In the genomic region with DNA sequence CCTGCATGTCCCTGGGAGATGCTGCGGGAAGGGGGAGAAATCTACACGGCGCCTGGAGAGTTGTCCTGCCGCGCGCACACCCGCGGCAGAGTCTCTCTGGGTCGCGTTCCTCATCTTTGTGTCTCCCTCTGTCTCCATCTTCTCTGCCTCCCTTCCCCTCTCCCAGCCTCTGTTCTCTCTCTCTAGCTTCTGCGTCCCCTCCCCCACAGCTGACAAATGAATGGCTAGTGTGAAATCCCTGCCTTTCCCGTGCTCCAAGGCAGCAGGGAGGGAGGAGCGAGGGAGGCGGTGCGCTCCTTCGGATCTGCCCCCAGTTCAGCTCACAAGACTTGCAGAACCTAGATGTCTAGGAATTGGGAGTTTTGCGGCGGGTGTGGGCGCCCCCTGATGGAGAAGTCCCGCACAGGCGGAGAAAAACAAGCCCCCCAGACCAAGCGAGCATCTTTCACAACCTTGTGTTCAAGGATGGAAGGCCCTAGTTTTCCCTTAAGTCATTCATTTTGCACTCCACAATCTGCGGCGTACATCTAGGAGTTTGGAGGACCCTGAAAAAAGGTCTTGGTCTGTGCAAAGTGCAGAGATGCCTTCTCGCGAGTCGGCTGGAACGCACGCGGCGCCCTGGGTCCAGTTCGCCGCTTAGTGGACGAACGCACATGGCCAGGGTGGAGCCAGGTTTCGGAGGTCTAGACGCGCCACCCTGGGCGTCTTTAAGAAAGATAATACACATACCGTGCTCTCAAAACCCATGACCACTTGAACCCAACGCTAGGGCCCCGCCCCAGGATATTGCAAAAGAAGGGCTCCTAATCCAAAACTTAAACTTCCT, we compare ENCODE assay signal across 8 cellular contexts. TPM values are rescaled to one million over a fixed set of nuclear protein-coding genes. Genes with fewer than 3 reads are reported as not detected.
DNase-seq lines count a peak whose midpoint lies in the region; ATAC-seq lines count a peak whose summit lies in the region.

No MANE protein-coding gene starts in this region.

- POLR2A ChIA-PET in activated CD4-positive, alpha-beta memory T cell treated with anti-CD3 and anti-CD28 coated beads, Interleukin-2, amount 10 ng/mL, durations not matched to agents 7 days and 5 days (lab: Charles Lee): no interaction called here

- H3K9me3 Mint-ChIP-seq in activated CD4-positive, alpha-beta memory T cell treated with anti-CD3 and anti-CD28 coated beads, Interleukin-2, amount 10 ng/mL, durations not matched to agents 7 days and 5 days: no peaks in the 10 kb centered on the region
- H3K9me3 Mint-ChIP-seq in stimulated activated naive B cell treated with anti-CD40 and anti-IgM and Interleukin-4, amounts not matched to agents 10 μg/mL and 1 μg/mL and 100 μg/mL, for 72 hours: no peaks in the 10 kb centered on the region

- DNase-seq in C1 segment of cervical spinal cord (lab: John Stamatoyannopoulos, UW) (peak in 13 of 14 donors; percentile 34 to 90 (median 80)), NCI-H460 (ENCODE audit: extremely low read depth, low read depth) (peak; percentile 67), epithelial cell of prostate (ENCODE audit: low read depth, low spot score) (peak; percentile 82), mesenteric fat pad (ENCODE audit: low spot score) (peak; percentile 91)
- DNase-seq in activated CD4-positive, alpha-beta memory T cell treated with anti-CD3 and anti-CD28 coated beads, Interleukin-2, amount 10 ng/mL, durations not matched to agents 7 days and 5 days: peak; percentile 64
- peak; percentile 54 for DNase-seq in stimulated activated naive B cell treated with anti-CD40 and anti-IgM and Interleukin-4, amounts not matched to agents 10 μg/mL and 1 μg/mL and 100 μg/mL, for 72 hours

- H3K27ac Mint-ChIP-seq in activated CD4-positive, alpha-beta memory T cell treated with anti-CD3 and anti-CD28 coated beads, Interleukin-2, amount 10 ng/mL, durations not matched to agents 7 days and 5 days: no peak overlapping the region
- H3K27ac Mint-ChIP-seq in stimulated activated naive B cell treated with anti-CD40 and anti-IgM and Interleukin-4, amounts not matched to agents 10 μg/mL and 1 μg/mL and 100 μg/mL, for 72 hours: peak overlapping the region; percentile 10

- peak overlapping the region; percentile 91 for H3K27ac ChIP-seq in epithelial cell of prostate

- peaks cover 37% of the 10 kb centered on the region for H3K4me1 Mint-ChIP-seq in activated CD4-positive, alpha-beta memory T cell treated with anti-CD3 and anti-CD28 coated beads, Interleukin-2, amount 10 ng/mL, durations not matched to agents 7 days and 5 days
- H3K4me1 Mint-ChIP-seq in stimulated activated naive B cell treated with anti-CD40 and anti-IgM and Interleukin-4, amounts not matched to agents 10 μg/mL and 1 μg/mL and 100 μg/mL, for 72 hours: peaks cover 13 to 37% of the 10 kb centered on the region in 2 donors

- peaks cover 78% of the 10 kb centered on the region for H3K27me3 Mint-ChIP-seq in activated CD4-positive, alpha-beta memory T cell treated with anti-CD3 and anti-CD28 coated beads, Interleukin-2, amount 10 ng/mL, durations not matched to agents 7 days and 5 days
- H3K27me3 Mint-ChIP-seq in stimulated activated naive B cell treated with anti-CD40 and anti-IgM and Interleukin-4, amounts not matched to agents 10 μg/mL and 1 μg/mL and 100 μg/mL, for 72 hours: peaks cover 58 to 60% of the 10 kb centered on the region in 2 donors

- H3K4me3 Mint-ChIP-seq in activated CD4-positive, alpha-beta memory T cell treated with anti-CD3 and anti-CD28 coated beads, Interleukin-2, amount 10 ng/mL, durations not matched to agents 7 days and 5 days: peak overlapping the region; percentile 75
- H3K4me3 Mint-ChIP-seq in stimulated activated naive B cell treated with anti-CD40 and anti-IgM and Interleukin-4, amounts not matched to agents 10 μg/mL and 1 μg/mL and 100 μg/mL, for 72 hours: peak overlapping the region; percentile 83 to 85

- peak; percentile 49 for ATAC-seq in GM19025 (IDR thresholded peaks at IDR 0.05; ENCODE audit: low read depth, unreplicated experiment)
- ATAC-seq in HG03139 (IDR thresholded peaks at IDR 0.05; ENCODE audit: unreplicated experiment): peak; percentile 57
- ATAC-seq in stimulated activated naive B cell treated with anti-CD40 and anti-IgM and Interleukin-4, amounts not matched to agents 10 μg/mL and 1 μg/mL and 100 μg/mL, for 72 hours (replicated peaks): peak; percentile 74 to 79

- CTCF ChIA-PET in activated CD4-positive, alpha-beta memory T cell treated with anti-CD3 and anti-CD28 coated beads, Interleukin-2, amount 10 ng/mL, durations not matched to agents 7 days and 5 days (lab: Charles Lee): interaction anchor here (0.6 to 1.0 kb wide), 6 partner anchors 8 to 1194 kb away, joined by 3 to 4 read pairs (median 3); no protein-coding TSS in a partner anchor

- no peaks in the 10 kb centered on the region for H3K36me3 Mint-ChIP-seq in activated CD4-positive, alpha-beta memory T cell treated with anti-CD3 and anti-CD28 coated beads, Interleukin-2, amount 10 ng/mL, durations not matched to agents 7 days and 5 days (ENCODE audit: low read depth)
- peaks cover 0 to 6% of the 10 kb centered on the region in 2 donors for H3K36me3 Mint-ChIP-seq in stimulated activated naive B cell treated with anti-CD40 and anti-IgM and Interleukin-4, amounts not matched to agents 10 μg/mL and 1 μg/mL and 100 μg/mL, for 72 hours

RNA-seq across cellular contexts. Expression of a gene that starts 2.0 kb away (rescaled TPM):
- 0.06 and 0.12 TPM in 2 replicates for total RNA-seq in NCI-H460 (2014; rRNA removed; shearing (Covaris generic))
- polyA plus RNA-seq in NCI-H460 (2014; cell fraction: nucleus; rRNA removed): 0.03 TPM in 1 of 2 replicates, not detected in the other
- under 1 TPM; 0.08 to 0.20 TPM for total RNA-seq in activated CD4-positive, alpha-beta memory T cell treated with anti-CD3 and anti-CD28 coated beads, Interleukin-2, amount 10 ng/mL, durations not matched to agents 7 days and 5 days
- 224 TPM for total RNA-seq in mesenteric fat pad

Comparison
In these comparisons a context has a peak if more than half of its experiments do, and no peak if none do; other contexts are left out.
1. Peak in every context shown above with its lines: DNase-seq, ATAC-seq and H3K27ac ChIP-seq.
2. RNA of a gene that starts 2.0 kb away (total RNA-seq): 224 TPM in mesenteric fat pad (single experiment); 0.08 to 0.20 TPM in activated CD4-positive, alpha-beta memory T cell treated with anti-CD3 and anti-CD28 coated beads, Interleukin-2, amount 10 ng/mL, durations not matched to agents 7 days and 5 days and 0.06 to 0.12 TPM in NCI-H460; every median in the first group is over 100 times any median in the second.